1 cellular context compared by ENCODE assay signal in genomic region chr1:1399187-1399869, GRCh38.
TF ChIP-seq lines count a peak whose summit lies in the region.

TSS of gene CCNL2 (minus strand) at chr1:1399335. CDS start at chr1:1399306, 29 bp downstream.

TF ChIP-seq in IMR-90, 13 proteins besides CTCF, POLR2A, EP300 and RAD21 (continued from another document):
- TF ChIP-seq USF2 (IDR thresholded peaks at IDR 0.05; ENCODE audit: low read depth, low read length) (no peak), CEBPB (IDR thresholded peaks at IDR 0.05; ENCODE audit: low read depth, low read length) (no peak), NFE2L2 (IDR thresholded peaks at IDR 0.05; ENCODE audit: low read depth, low read length) (no peak), RCOR1 (IDR thresholded peaks at IDR 0.05; ENCODE audit: insufficient replicate concordance, low read length) (no peak)
